Comparison of ENCODE assay signal across 1 cellular context in the genomic region with DNA sequence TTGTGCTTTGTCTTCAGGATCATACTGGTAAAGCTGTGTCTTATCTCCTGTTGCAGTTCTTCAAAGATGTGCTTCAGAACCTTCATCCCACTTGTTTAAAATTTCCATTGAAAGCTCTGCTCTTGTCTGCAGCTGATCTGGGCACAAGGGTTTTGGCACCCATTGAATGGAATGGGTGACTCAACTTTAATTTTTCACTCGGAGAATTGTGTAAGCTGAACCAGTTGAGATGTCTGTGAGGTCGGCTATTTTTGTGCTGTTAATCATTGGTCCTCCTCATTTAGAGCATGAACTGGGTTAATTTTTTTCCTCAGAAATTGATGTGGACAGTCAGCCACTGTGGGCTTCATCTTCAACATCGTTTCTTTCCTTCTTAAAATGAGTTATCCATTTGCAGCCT.
TF ChIP-seq lines count a peak whose summit lies in the region.

No MANE protein-coding gene starts in this region.

TF ChIP-seq in A549, 52 proteins besides CTCF, POLR2A, EP300 and RAD21 (continued from another document):
- no peak for TF ChIP-seq NFE2L2 (conservative IDR thresholded peaks at IDR 0.05; ENCODE audit: low read length)
- TF ChIP-seq HEYL (CRISPR knock-in tag; IDR thresholded peaks at IDR 0.05) = no peak
- TF ChIP-seq TFCP2L1 (CRISPR knock-in tag; IDR thresholded peaks at IDR 0.05) = no peak
- TF ChIP-seq RARB (CRISPR knock-in tag; IDR thresholded peaks at IDR 0.05) = no peak
- no peak for TF ChIP-seq CHD2 (IDR thresholded peaks at IDR 0.05; ENCODE audit: low read length, partially characterized antibody)
- TF ChIP-seq HOXB13 (CRISPR knock-in tag; IDR thresholded peaks at IDR 0.05; ENCODE audit: low read depth) = no peak
- TF ChIP-seq FOXS1 (CRISPR knock-in tag; IDR thresholded peaks at IDR 0.05) = no peak
- TF ChIP-seq KDM5A (IDR thresholded peaks at IDR 0.05) = no peak
- no peak for TF ChIP-seq FOSB (CRISPR knock-in tag; IDR thresholded peaks at IDR 0.05)
- TF ChIP-seq JUNB (IDR thresholded peaks at IDR 0.05) = no peak
- no peak for TF ChIP-seq PBX3 (IDR thresholded peaks at IDR 0.05)
